ENCODE assay signal across 8 cellular contexts in genomic region chr1:226111109-226111864, GRCh38. TPM values are rescaled to one million over a fixed set of nuclear protein-coding genes. Genes with fewer than 3 reads are reported as not detected.
DNase-seq lines count a peak whose midpoint lies in the region; ATAC-seq lines count a peak whose summit lies in the region.

No MANE protein-coding gene starts in this region.

- peak overlapping the region; percentile 40; the same call in 1 of the 2 replicates for H3K4me3 ChIP-seq in iPS DF 6.9 (ENCODE audit: low read length)

- no peaks in the 10 kb centered on the region for H3K36me3 ChIP-seq in iPS DF 6.9 (ENCODE audit: control insufficient read depth, insufficient read depth, low read length)

- H3K27me3 Mint-ChIP-seq in activated CD4-positive, alpha-beta memory T cell treated with anti-CD3 and anti-CD28 coated beads for 36 hours: no peaks in the 10 kb centered on the region

- H3K4me3 Mint-ChIP-seq in activated CD4-positive, alpha-beta memory T cell treated with anti-CD3 and anti-CD28 coated beads for 36 hours: peak overlapping the region; percentile 54

- ATAC-seq in GM21381 (IDR thresholded peaks at IDR 0.05; ENCODE audit: unreplicated experiment): no peak
- no peak for ATAC-seq in HG02763 (IDR thresholded peaks at IDR 0.05; ENCODE audit: unreplicated experiment)

- CTCF ChIA-PET in activated CD4-positive, alpha-beta memory T cell treated with anti-CD3 and anti-CD28 coated beads for 36 hours (lab: Charles Lee): interaction anchor here (0.7 to 5.9 kb wide), 4 partner anchors 8 to 50 kb away, joined by 3 to 42 read pairs (median 32); no protein-coding TSS in a partner anchor

- intact Hi-C loops in activated CD4-positive, alpha-beta memory T cell treated with anti-CD3 and anti-CD28 coated beads for 36 hours (cut with micrococcal nuclease): loop anchor here (2.0 kb wide), 1 partner anchor 48 kb away; the partner anchor contains the start of gene H3-3A

- no peaks in the 10 kb centered on the region for H3K36me3 Mint-ChIP-seq in activated CD4-positive, alpha-beta memory T cell treated with anti-CD3 and anti-CD28 coated beads for 36 hours

- WGBS in iPS DF 6.9 (ENCODE audit: insufficient coverage, insufficient read length): no CpG with 5 or more reads among the region's 11 CpGs

- H3K4me1 ChIP-seq in iPS DF 6.9 (ENCODE audit: control insufficient read depth, insufficient read depth, low read length): peaks cover 8% of the 10 kb centered on the region

- POLR2A ChIA-PET in activated CD4-positive, alpha-beta memory T cell treated with anti-CD3 and anti-CD28 coated beads for 36 hours (lab: Charles Lee): interaction anchor here (0.6 to 3.3 kb wide), 10 partner anchors 9 to 297 kb away, joined by 3 to 18 read pairs (median 10); partner anchors contain the start of genes H3-3A, PARP1 and SDE2

- no peaks in the 10 kb centered on the region for H3K27me3 ChIP-seq in iPS DF 6.9 (ENCODE audit: control insufficient read depth, insufficient read depth, low read length)

- no peak overlapping the region for H3K27ac ChIP-seq in iPS DF 6.9 (ENCODE audit: low read length)

- peak overlapping the region; percentile 58 for H3K27ac Mint-ChIP-seq in activated CD4-positive, alpha-beta memory T cell treated with anti-CD3 and anti-CD28 coated beads for 36 hours

- DNase-seq in NCI-H524 (lab: John Stamatoyannopoulos, UW): peak; percentile 10 to 51
- no peak for DNase-seq in NCI-H524 treated with DMSO at 0.1 percent for 48 hours (lab: John Stamatoyannopoulos, UW)
- DNase-seq in activated CD4-positive, alpha-beta memory T cell treated with anti-CD3 and anti-CD28 coated beads for 36 hours: no peak
- no peak for DNase-seq in iPS DF 6.9 (ENCODE audit: low read depth, low spot score)
- DNase-seq in superior temporal gyrus (ENCODE audit: extremely low spot score): peak; percentile 47
- DNase-seq in NCI-H748 (lab: John Stamatoyannopoulos, UW; ENCODE audit: unreplicated experiment): no peak

- H3K9me3 ChIP-seq in iPS DF 6.9 (ENCODE audit: control insufficient read depth, insufficient read depth, low read length): no peaks in the 10 kb centered on the region

- peaks cover 15% of the 10 kb centered on the region for H3K4me1 Mint-ChIP-seq in activated CD4-positive, alpha-beta memory T cell treated with anti-CD3 and anti-CD28 coated beads for 36 hours (ENCODE audit: low read depth)

- no peaks in the 10 kb centered on the region for H3K9me3 Mint-ChIP-seq in activated CD4-positive, alpha-beta memory T cell treated with anti-CD3 and anti-CD28 coated beads for 36 hours

RNA-seq across cellular contexts. Expression of gene H3-3A, which starts 48.8 kb away (rescaled TPM):
- 100 to 1,000 TPM; 317 to 320 TPM for total RNA-seq in activated CD4-positive, alpha-beta memory T cell treated with anti-CD3 and anti-CD28 coated beads for 36 hours

Comparison
In these comparisons a context has a peak if more than half of its experiments do, and no peak if none do; other contexts are left out.
1. DNase-seq: peak in NCI-H524 (2 of 2) and superior temporal gyrus (single experiment); none in NCI-H524 treated with DMSO at 0.1 percent for 48 hours (single experiment), activated CD4-positive, alpha-beta memory T cell treated with anti-CD3 and anti-CD28 coated beads for 36 hours (single experiment), iPS DF 6.9 (single experiment) and NCI-H748 (single experiment).